In genomic region chr16:2477327-2477726, GRCh38 we compare ENCODE assay signal across 28 cellular contexts. TPM values are rescaled to one million over a fixed set of nuclear protein-coding genes. Genes with fewer than 3 reads are reported as not detected.
"Had no signal": no experiment of that assay in that cellular context is flagged by ENCODE, and none has a peak within 500 bp of the region (broad histone marks: within the 10 kb centered on the region; RNA-seq: fewer than 3 reads in every experiment).

No MANE protein-coding gene starts in this region.

- H3K4me3 Mint-ChIP-seq: memory B cell had no signal

- FAIRE-seq: endometrium, islet of Langerhans, small intestine had no signal

- H3K27ac ChIP-seq: thoracic aorta had no signal

- DNase-seq: activated CD4-positive, alpha-beta T cell treated with anti-CD3 and anti-CD28 coated beads for 4 hours; activated CD4-positive, alpha-beta T cell treated with anti-CD3 and anti-CD28 coated beads, Interleukin-2, amount 50 U/mL, for 48 hours; activated CD4-positive, CD25-positive, alpha-beta regulatory T cell; activated effector memory CD4-positive, alpha-beta T cell treated with anti-CD3 and anti-CD28 coated beads, Interleukin-2, amount 50 U/mL, for 16 hours; activated naive CD4-positive, alpha-beta T cell treated with anti-CD3 and anti-CD28 coated beads, Interleukin-2, amount 10 ng/mL, durations not matched to agents 7 days and 5 days; activated T-cell treated with anti-CD3 and anti-CD28 coated beads, Interleukin-2, amount 50 U/mL, for 72 hours; amygdala; effector CD4-positive, alpha-beta T cell; erythroblast; foreskin fibroblast; hypothalamus; left cardiac atrium; nephron progenitor cell; nucleus accumbens; small intestine; stimulated activated CD8-positive, alpha-beta memory T cell treated with anti-CD3 and anti-CD28 coated beads, Interleukin-4, amount 100 ng/mL, for 48 hours; stimulated activated naive CD4-positive, alpha-beta T cell treated with Interleukin-2 at 50 U/mL for 16 hours; T1000; upper lobe of left lung had no signal

- H3K36me3 ChIP-seq: thoracic aorta, upper lobe of left lung had no signal

- H3K4me3 ChIP-seq: thoracic aorta had no signal

- ATAC-seq: activated T-cell treated with anti-CD3 and anti-CD28 coated beads, Interleukin-2, amount 50 U/mL, for 72 hours; left cardiac atrium; sciatic nerve had no signal

- H3K9me3 Mint-ChIP-seq: activated naive CD4-positive, alpha-beta T cell treated with anti-CD3 and anti-CD28 coated beads, Interleukin-2, amount 10 ng/mL, durations not matched to agents 7 days and 5 days; activated T-cell treated with anti-CD3 and anti-CD28 coated beads, Interleukin-2, amount 50 U/mL, for 72 hours; memory B cell; nephron progenitor cell had no signal

- H3K36me3 Mint-ChIP-seq: activated naive CD4-positive, alpha-beta T cell treated with anti-CD3 and anti-CD28 coated beads, Interleukin-2, amount 10 ng/mL, durations not matched to agents 7 days and 5 days; memory B cell had no signal

- H3K9me3 ChIP-seq: thoracic aorta, upper lobe of left lung had no signal

- H3K27ac Mint-ChIP-seq: activated naive CD4-positive, alpha-beta T cell treated with anti-CD3 and anti-CD28 coated beads, Interleukin-2, amount 10 ng/mL, durations not matched to agents 7 days and 5 days; memory B cell; nephron progenitor cell had no signal

RNA-seq across cellular contexts. Expression of gene NTN3, which starts 6.2 kb away (rescaled TPM):
- total RNA-seq: activated CD8-positive, alpha-beta memory T cell treated with anti-CD3 and anti-CD28 coated beads for 36 hours; activated T-cell treated with anti-CD3 and anti-CD28 coated beads, Interleukin-2, amount 50 U/mL, for 72 hours; mononuclear cell; myocyte; T-helper 1 cell treated with Interleukin-12 subunit alpha and Interleukin-12 subunit beta and Interleukin-4 antibody, amounts not matched to agents 30 ng/mL and 1 ng/mL, for 36 hours; upper lobe of left lung had no signal

RNA-seq across cellular contexts. Expression of gene TEDC2, which starts 17.4 kb away (rescaled TPM):
- total RNA-seq: mononuclear cell had no signal
